ENCODE assay signal across 9 cellular contexts in the genomic region with DNA sequence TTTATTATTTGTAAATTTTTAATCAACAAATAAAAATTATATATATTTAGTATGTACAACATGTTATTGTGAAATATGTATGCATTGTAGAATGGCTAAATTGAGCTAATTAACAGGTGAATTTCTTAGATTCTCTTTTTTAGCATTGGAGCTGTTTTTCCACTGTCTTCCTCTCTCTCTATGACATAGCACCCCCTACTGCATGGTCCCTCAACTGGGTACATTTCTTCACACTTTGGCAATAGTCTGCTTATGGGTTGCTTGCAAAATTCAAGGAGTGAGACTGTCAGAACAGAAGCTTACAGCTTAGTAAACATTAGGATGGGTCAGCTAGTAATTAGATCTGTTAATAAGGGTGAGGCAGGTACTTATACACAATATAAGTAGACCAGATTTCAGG.
DNase-seq lines count a peak whose midpoint lies in the region; ATAC-seq and TF ChIP-seq lines count a peak whose summit lies in the region.
"Had no signal": no experiment of that assay in that cellular context is flagged by ENCODE, and none has a peak within 500 bp of the region (broad histone marks: within the 10 kb centered on the region; RNA-seq: fewer than 3 reads in every experiment).

No MANE protein-coding gene starts in this region.

- H3K27me3 ChIP-seq in brain microvascular endothelial cell (replicated peaks) (no peaks in the 10 kb centered on the region), mesenchymal stem cell (ENCODE audit: control insufficient read depth in 1 of 2, insufficient read depth in 1 of 2, low read length in 2 of 2) (no peaks in the 10 kb centered on the region)

- H3K27ac ChIP-seq in brain microvascular endothelial cell (no peak overlapping the region), mesenchymal stem cell (ENCODE audit: low read length, poor library complexity, severe bottlenecking) (no peak overlapping the region)

- TF ChIP-seq CTCF in NB4 (IDR thresholded peaks at IDR 0.05; ENCODE audit: low read depth, low read length) (peak; percentile 31), brain microvascular endothelial cell (IDR thresholded peaks at IDR 0.05; ENCODE audit: low read depth, low read length, missing control alignments) (peak; percentile 72)

- H2AFZ ChIP-seq in mesenchymal stem cell (ENCODE audit: low read depth, low read length), result no peak overlapping the region

- no peak overlapping the region for H3K18ac ChIP-seq in mesenchymal stem cell (ENCODE audit: low read depth in 1 of 2, low read length in 2 of 2)

- H2BK5ac ChIP-seq in mesenchymal stem cell (ENCODE audit: low read depth, low read length, poor library complexity, severe bottlenecking), result no peak overlapping the region

- TF ChIP-seq POLR2A in NB4 (IDR thresholded peaks at IDR 0.05; ENCODE audit: extremely low read depth, insufficient read length), result no peak

- no peak overlapping the region for H2BK15ac ChIP-seq in mesenchymal stem cell (ENCODE audit: low read depth, poor library complexity, severe bottlenecking)

- no peaks in the 10 kb centered on the region for H3K79me1 ChIP-seq in mesenchymal stem cell (replicated peaks; ENCODE audit: low read length, poor library complexity, severe bottlenecking)

- H2BK120ac ChIP-seq in mesenchymal stem cell (ENCODE audit: low read depth, low read length), result no peak overlapping the region

- H3K4me3 ChIP-seq in NB4 (ENCODE audit: low read depth, low read length) (no peak overlapping the region), brain microvascular endothelial cell (ENCODE audit: low read depth, low read length) (no peak overlapping the region), mesenchymal stem cell (ENCODE audit: insufficient read depth in 1 of 2, low read depth in 1 of 2, low read length in 2 of 2) (no peak overlapping the region)

- H3K4me1 ChIP-seq in mesenchymal stem cell (ENCODE audit: control insufficient read depth, insufficient read depth, low read depth, low read length), result no peaks in the 10 kb centered on the region

- DNase-seq in Daoy (ENCODE audit: low read depth) (peak; percentile 5), NB4 (ENCODE audit: low read depth) (peak; percentile 48), brain microvascular endothelial cell (peak; percentile 34), mesenchymal stem cell (peak; percentile 62), amygdala (lab: John Stamatoyannopoulos, UW) (no peak)
- no peak for DNase-seq in activated CD4-positive, CD25-positive, alpha-beta regulatory T cell treated with anti-CD3 and anti-CD28 coated beads, Interleukin-2, amount 50 U/mL, for 72 hours
- DNase-seq: stimulated activated CD4-positive, alpha-beta T cell treated with anti-CD3 and anti-CD28 coated beads, Interleukin-12 subunit alpha, Interleukin-12 subunit beta, amount 100 ng/mL, for 4 hours had no signal

- H3K9ac ChIP-seq in mesenchymal stem cell (ENCODE audit: low read length), result no peak overlapping the region

- H3K14ac ChIP-seq in mesenchymal stem cell (ENCODE audit: low read length in 2 of 2), result no peak overlapping the region

- no peak overlapping the region for H2BK12ac ChIP-seq in mesenchymal stem cell (ENCODE audit: low read length in 2 of 2)

- H3K4ac ChIP-seq in mesenchymal stem cell (ENCODE audit: low read depth in 1 of 2, low read length in 2 of 2), result no peak overlapping the region

- no peak overlapping the region for H2AK5ac ChIP-seq in mesenchymal stem cell (ENCODE audit: low read length, severe bottlenecking)

- no peak overlapping the region for H4K8ac ChIP-seq in mesenchymal stem cell (ENCODE audit: low read length)

- in situ Hi-C loops in brain microvascular endothelial cell (cut with HindIII; ENCODE audit: low pct_ligation_motif_present, low sequenced_read_pairs), result no loop called here

- H4K91ac ChIP-seq in mesenchymal stem cell (ENCODE audit: low read length), result no peak overlapping the region

- H3K4me2 ChIP-seq in mesenchymal stem cell (ENCODE audit: low read length, poor library complexity, severe bottlenecking), result no peak overlapping the region

- H3K36me3 ChIP-seq in brain microvascular endothelial cell (replicated peaks) (no peaks in the 10 kb centered on the region), mesenchymal stem cell (ENCODE audit: control insufficient read depth in 1 of 2, insufficient read depth in 2 of 2, low read depth in 1 of 2, low read length in 2 of 2) (no peaks in the 10 kb centered on the region)

- H3K9me3 ChIP-seq in mesenchymal stem cell (ENCODE audit: control insufficient read depth, low read length), result no peaks in the 10 kb centered on the region

- no peak for ATAC-seq in GM18517 (IDR thresholded peaks at IDR 0.05; ENCODE audit: unreplicated experiment)
- ATAC-seq in HG02970 (IDR thresholded peaks at IDR 0.05; ENCODE audit: low FRiP score, unreplicated experiment), result no peak

- no peak overlapping the region for H3K23ac ChIP-seq in mesenchymal stem cell (ENCODE audit: low read length in 2 of 2)

Comparison
In these comparisons a context has a peak if more than half of its experiments do, and no peak if none do; other contexts are left out.
1. DNase-seq: peak in Daoy (single experiment), NB4 (single experiment), brain microvascular endothelial cell (single experiment) and mesenchymal stem cell (single experiment); none in activated CD4-positive, CD25-positive, alpha-beta regulatory T cell treated with anti-CD3 and anti-CD28 coated beads, Interleukin-2, amount 50 U/mL, for 72 hours (single experiment) and amygdala (0 of 56).